Comparison of ENCODE assay signal across 23 cellular contexts in the genomic region with DNA sequence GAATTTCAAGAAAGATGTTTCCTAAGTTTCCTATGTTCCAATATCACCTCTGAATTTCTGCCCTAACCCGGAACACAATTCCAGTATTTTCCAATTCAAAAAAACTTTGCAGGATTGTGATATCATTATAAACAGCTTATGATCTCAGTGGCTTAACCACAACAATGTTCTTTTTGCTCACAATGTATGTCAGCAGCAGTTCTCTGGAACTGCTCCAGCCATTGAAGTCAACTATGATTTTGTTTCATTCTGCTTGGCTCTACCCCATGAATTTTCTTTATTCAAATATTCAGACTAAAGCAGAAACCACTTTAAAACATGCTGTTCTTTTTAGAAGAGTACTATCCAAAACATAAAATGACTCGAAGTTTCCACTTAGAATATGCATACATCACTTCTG.
"Had no signal": no experiment of that assay in that cellular context is flagged by ENCODE, and none has a peak within 500 bp of the region (broad histone marks: within the 10 kb centered on the region; RNA-seq: fewer than 3 reads in every experiment).

No MANE protein-coding gene starts in this region.

- H3K4me1 ChIP-seq: colonic mucosa, pancreas, right lobe of liver, transverse colon, upper lobe of right lung, uterus had no signal

- H3K27ac ChIP-seq: colonic mucosa, epithelial cell of prostate, pancreas, right lobe of liver, transverse colon, upper lobe of right lung, uterus had no signal

- H3K9me3 ChIP-seq: colonic mucosa, pancreas, right lobe of liver, transverse colon, upper lobe of right lung, uterus had no signal

- H3K27me3 ChIP-seq: colonic mucosa, pancreas, right lobe of liver, transverse colon, upper lobe of right lung, uterus had no signal

- DNase-seq: colonic mucosa; effector CD8-positive, alpha-beta T cell; endodermal cell; hypothalamus; immature natural killer cell; natural killer cell; pancreas; retina; right lobe of liver; stimulated activated CD4-positive, alpha-beta T cell treated with anti-CD3 and anti-CD28 coated beads, Interleukin-12 subunit alpha, Interleukin-12 subunit beta, amount 100 ng/mL, for 4 hours; stimulated activated CD4-positive, alpha-beta T cell treated with anti-CD3 and anti-CD28 coated beads, Interleukin-1b, Interleukin-23, amount 100 ng/mL, for 48 hours; stimulated activated CD4-positive, alpha-beta T cell treated with anti-CD3 and anti-CD28 coated beads, Interleukin-4, amount 100 ng/mL, for 1 hour; stimulated activated naive CD8-positive, alpha-beta T cell treated with anti-CD3 and anti-CD28 coated beads, Interleukin-15, Interleukin-2, amounts not matched to agents 100 U/mL and 50 U/mL, for 24 hours; substantia nigra; transverse colon; upper lobe of right lung; uterus had no signal

- ATAC-seq: esophagus mucosa; left lobe of liver; natural killer cell; pancreas; right lobe of liver; stimulated activated effector memory CD8-positive, alpha-beta T cell treated with anti-CD3 and anti-CD28 coated beads, Interleukin-12 subunit alpha, Interleukin-12 subunit beta, amount 100 ng/mL, for 72 hours; stimulated activated naive CD8-positive, alpha-beta T cell treated with anti-CD3 and anti-CD28 coated beads, Interleukin-15, Interleukin-2, amounts not matched to agents 100 U/mL and 50 U/mL, for 24 hours; upper lobe of right lung had no signal

- H3K4me3 ChIP-seq: colonic mucosa, lung, pancreas, right lobe of liver, smooth muscle cell, transverse colon, upper lobe of right lung, uterus had no signal

- H3K36me3 ChIP-seq: colonic mucosa, pancreas, right lobe of liver, transverse colon, upper lobe of right lung, uterus had no signal
